Comparison of ENCODE assay signal across 27 cellular contexts in the genomic region with DNA sequence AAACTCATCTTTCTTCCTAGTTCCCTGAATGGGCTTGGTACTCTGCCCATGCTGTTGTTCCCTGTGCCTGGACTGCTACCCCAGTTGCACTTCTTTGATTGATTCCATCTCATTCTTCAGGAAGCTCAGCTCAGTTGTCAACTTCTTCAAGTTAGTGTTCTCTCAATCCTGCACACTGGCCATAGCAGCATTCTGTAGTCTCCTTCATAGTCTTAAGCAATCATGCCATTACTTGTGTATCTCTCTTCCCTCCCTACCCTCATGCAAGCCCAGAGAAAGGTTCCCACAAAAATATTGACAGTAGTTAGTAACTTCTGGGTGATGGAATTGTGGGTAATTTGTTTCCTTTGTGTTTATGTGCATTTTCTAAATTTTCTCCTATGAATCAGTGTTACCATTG. TPM values are rescaled to one million over a fixed set of nuclear protein-coding genes. Genes with fewer than 3 reads are reported as not detected.
DNase-seq lines count a peak whose midpoint lies in the region; ATAC-seq and TF ChIP-seq lines count a peak whose summit lies in the region.
"Had no signal": no experiment of that assay in that cellular context is flagged by ENCODE, and none has a peak within 500 bp of the region (broad histone marks: within the 10 kb centered on the region; RNA-seq: fewer than 3 reads in every experiment).

No MANE protein-coding gene starts in this region.

- H3K4me3 Mint-ChIP-seq in activated CD8-positive, alpha-beta memory T cell treated with anti-CD3 and anti-CD28 coated beads, Interleukin-2, amount 10 ng/mL, durations not matched to agents 7 days and 5 days: no peak overlapping the region
- peak overlapping the region in 6 of 8 donors; percentile 3 to 79 (median 52) for H3K4me3 Mint-ChIP-seq in CD4-positive, alpha-beta memory T cell
- H3K4me3 Mint-ChIP-seq in activated B cell treated with CpG ODN at 0.5 μM for 24 hours (no peak overlapping the region), naive B cell (peak overlapping the region in 6 of 8 donors; percentile 2 to 60 (median 38)), CD14-positive monocyte (no peak overlapping the region)
- H3K4me3 Mint-ChIP-seq: activated CD8-positive, alpha-beta T cell treated with anti-CD3 and anti-CD28 coated beads, Interleukin-2, amount 10 ng/mL, durations not matched to agents 7 days and 5 days; activated T-helper 1 cell treated with anti-CD3 and anti-CD28 coated beads, Interleukin-12 subunit alpha, Interleukin-12 subunit beta, Interleukin-2, Interleukin-4 antibody, amounts not matched to agents 30 ng/mL and 10 ng/mL and 1 ng/mL, durations not matched to agents 14 hours and 24 hours and 36 hours; nephron progenitor cell had no signal

- ATAC-seq in activated CD8-positive, alpha-beta memory T cell treated with anti-CD3 and anti-CD28 coated beads, Interleukin-2, amount 10 ng/mL, durations not matched to agents 7 days and 5 days: no peak
- no peak for ATAC-seq in activated B cell treated with CpG ODN at 0.5 μM for 24 hours (ENCODE audit: low read depth)
- ATAC-seq in naive B cell (ENCODE audit: low read depth in 2 of 2): no peak
- no peak for ATAC-seq in GM18519 (IDR thresholded peaks at IDR 0.05; ENCODE audit: low FRiP score, unreplicated experiment)
- ATAC-seq: activated CD8-positive, alpha-beta T cell treated with anti-CD3 and anti-CD28 coated beads, Interleukin-2, amount 10 ng/mL, durations not matched to agents 7 days and 5 days; gastrocnemius medialis; pancreas; right cardiac atrium; T-helper 17 cell had no signal

- H3K36me3 ChIP-seq in CD4-positive, alpha-beta memory T cell (ENCODE audit: insufficient read depth, low read length): no peaks in the 10 kb centered on the region
- H3K36me3 ChIP-seq in OCI-LY7 (ENCODE audit: insufficient read depth, low read length): no peaks in the 10 kb centered on the region
- H3K36me3 ChIP-seq: gastrocnemius medialis, left ventricle myocardium inferior, pancreas had no signal

- peaks cover 19% of the 10 kb centered on the region for H3K36me3 Mint-ChIP-seq in activated CD8-positive, alpha-beta memory T cell treated with anti-CD3 and anti-CD28 coated beads, Interleukin-2, amount 10 ng/mL, durations not matched to agents 7 days and 5 days
- H3K36me3 Mint-ChIP-seq in CD4-positive, alpha-beta memory T cell: peaks cover 6 to 12% of the 10 kb centered on the region in 2 donors
- H3K36me3 Mint-ChIP-seq in activated B cell treated with CpG ODN at 0.5 μM for 24 hours (ENCODE audit: low read depth): peaks cover 19% of the 10 kb centered on the region
- H3K36me3 Mint-ChIP-seq in naive B cell: peaks cover 7 to 9% of the 10 kb centered on the region in 2 donors
- H3K36me3 Mint-ChIP-seq in CD14-positive monocyte: peaks cover 6 to 11% of the 10 kb centered on the region in 2 donors

- CTCF ChIA-PET in activated CD8-positive, alpha-beta memory T cell treated with anti-CD3 and anti-CD28 coated beads, Interleukin-2, amount 10 ng/mL, durations not matched to agents 7 days and 5 days (lab: Charles Lee): no interaction called here
- CTCF ChIA-PET in CD4-positive, alpha-beta memory T cell (lab: Charles Lee; ENCODE audit: partially characterized antibody): no interaction called here
- CTCF ChIA-PET in activated B cell treated with CpG ODN at 0.5 μM for 24 hours (lab: Charles Lee) (no interaction called here), OCI-LY7 (lab: Charles Lee; ENCODE audit: unreplicated experiment) (no interaction called here)

- H3K27me3 ChIP-seq in CD4-positive, alpha-beta memory T cell (ENCODE audit: insufficient read depth, low read length): no peaks in the 10 kb centered on the region
- H3K27me3 ChIP-seq: gastrocnemius medialis, pancreas had no signal

- H3K9me3 Mint-ChIP-seq in activated CD8-positive, alpha-beta memory T cell treated with anti-CD3 and anti-CD28 coated beads, Interleukin-2, amount 10 ng/mL, durations not matched to agents 7 days and 5 days (ENCODE audit: low read depth): peaks cover 3% of the 10 kb centered on the region
- peaks cover 0 to 4% (median 0%) of the 10 kb centered on the region in 8 donors for H3K9me3 Mint-ChIP-seq in CD4-positive, alpha-beta memory T cell
- H3K9me3 Mint-ChIP-seq in activated B cell treated with CpG ODN at 0.5 μM for 24 hours: peaks cover 5% of the 10 kb centered on the region
- peaks cover 0 to 6% (median 3%) of the 10 kb centered on the region in 7 donors for H3K9me3 Mint-ChIP-seq in naive B cell
- H3K9me3 Mint-ChIP-seq in CD14-positive monocyte: peaks cover 0 to 8% (median 5%) of the 10 kb centered on the region in 7 donors

- H3K9me3 ChIP-seq in CD4-positive, alpha-beta memory T cell (ENCODE audit: control insufficient read depth in 1 of 2, low read length in 2 of 2): no peaks in the 10 kb centered on the region
- no peaks in the 10 kb centered on the region for H3K9me3 ChIP-seq in OCI-LY7 (ENCODE audit: low read length)
- H3K9me3 ChIP-seq: gastrocnemius medialis, left ventricle myocardium inferior, pancreas had no signal

- BruUV-seq in OCI-LY7 (replicated peaks; lab: Mats Ljungman, UMichigan): no TSS peak

- H3K79me2 ChIP-seq in OCI-LY7 (ENCODE audit: insufficient read depth, low read depth, low read length): peaks cover 84% of the 10 kb centered on the region

- H3K27ac ChIP-seq in CD4-positive, alpha-beta memory T cell (ENCODE audit: low read depth, low read length): no peak overlapping the region
- H3K27ac ChIP-seq in OCI-LY7 (ENCODE audit: low read depth, low read length, poor library complexity, severe bottlenecking): no peak overlapping the region
- H3K27ac ChIP-seq: gastrocnemius medialis, HL-60, left ventricle myocardium inferior, pancreas, RWPE1, SK-N-MC, VCaP had no signal

- no peaks in the 10 kb centered on the region for H3K27me3 Mint-ChIP-seq in activated CD8-positive, alpha-beta memory T cell treated with anti-CD3 and anti-CD28 coated beads, Interleukin-2, amount 10 ng/mL, durations not matched to agents 7 days and 5 days
- no peaks in the 10 kb centered on the region for H3K27me3 Mint-ChIP-seq in CD4-positive, alpha-beta memory T cell
- H3K27me3 Mint-ChIP-seq in activated B cell treated with CpG ODN at 0.5 μM for 24 hours: no peaks in the 10 kb centered on the region
- no peaks in the 10 kb centered on the region for H3K27me3 Mint-ChIP-seq in naive B cell
- peaks cover 0 to 2% (median 0%) of the 10 kb centered on the region in 3 donors for H3K27me3 Mint-ChIP-seq in CD14-positive monocyte (ENCODE audit: low read depth in 3 of 3)
- H3K27me3 Mint-ChIP-seq: T-helper 17 cell had no signal

- 0 out of 2 replicates have a peak, but pooled peaks cover 23% of the 10 kb centered on the region for H4K20me1 ChIP-seq in OCI-LY7 (ENCODE audit: insufficient read depth, low read length)

- H3K4me1 ChIP-seq in CD4-positive, alpha-beta memory T cell (ENCODE audit: insufficient read depth, low read length): peaks cover 47% of the 10 kb centered on the region
- peaks cover 9% of the 10 kb centered on the region for H3K4me1 ChIP-seq in OCI-LY7 (ENCODE audit: insufficient read depth, low read length, poor library complexity, severe bottlenecking)

- intact Hi-C loops in CD4-positive, alpha-beta memory T cell (cut with micrococcal nuclease): no loop called here
- intact Hi-C loops in activated B cell treated with CpG ODN at 0.5 μM for 24 hours (cut with micrococcal nuclease): loop anchor here (5.0 kb wide), 1 partner anchor 34 kb away; no protein-coding TSS in a partner anchor
- intact Hi-C loops in CD14-positive monocyte (cut with micrococcal nuclease): no loop called here
- intact Hi-C loops in OCI-LY7 (cut with micrococcal nuclease; ENCODE audit: unreplicated experiment): no loop called here

- POLR2A ChIA-PET in CD4-positive, alpha-beta memory T cell (lab: Charles Lee; ENCODE audit: partially characterized antibody): no interaction called here
- POLR2A ChIA-PET in activated B cell treated with CpG ODN at 0.5 μM for 24 hours (lab: Charles Lee): interaction anchor here (0.6 to 2.3 kb wide), 4 partner anchors 9 to 71 kb away, joined by 3 to 7 read pairs (median 6); no protein-coding TSS in a partner anchor
- POLR2A ChIA-PET in OCI-LY7 (lab: Charles Lee): interaction anchor here (0.6 to 1.9 kb wide), 3 partner anchors 17 to 1326 kb away, joined by 3 to 8 read pairs (median 3); no protein-coding TSS in a partner anchor

- no peak overlapping the region for H3K4me3 ChIP-seq in CD4-positive, alpha-beta memory T cell (ENCODE audit: low read length in 2 of 2)
- no peak overlapping the region for H3K4me3 ChIP-seq in OCI-LY7 (ENCODE audit: low read depth, low read length, poor library complexity, severe bottlenecking)
- H3K4me3 ChIP-seq: gastrocnemius medialis, left ventricle myocardium inferior, pancreas, SK-N-MC had no signal

- TF ChIP-seq CTCF in activated B cell treated with CpG ODN at 0.5 μM for 24 hours (IDR thresholded peaks at IDR 0.05): no peak
- no peak for TF ChIP-seq CTCF in CD14-positive monocyte (IDR thresholded peaks at IDR 0.05)
- no peak for TF ChIP-seq CTCF in OCI-LY7 (conservative IDR thresholded peaks at IDR 0.05; ENCODE audit: low read length)

- peak; percentile 37 for DNase-seq in activated CD8-positive, alpha-beta memory T cell treated with anti-CD3 and anti-CD28 coated beads for 24 hours
- DNase-seq in activated CD8-positive, alpha-beta memory T cell treated with anti-CD3 and anti-CD28 coated beads, Interleukin-2, amount 10 ng/mL, durations not matched to agents 7 days and 5 days: no peak
- no peak for DNase-seq in CD4-positive, alpha-beta memory T cell
- DNase-seq in activated B cell treated with CpG ODN at 0.5 μM for 24 hours: no peak
- no peak for DNase-seq in naive B cell
- no peak for DNase-seq in CD14-positive monocyte (ENCODE audit: low spot score)
- no peak for DNase-seq in OCI-LY7 (ENCODE audit: low spot score)
- DNase-seq: cortex of kidney; gastrocnemius medialis; hippocampal formation; left ventricle myocardium inferior; NCI-H1048; NCI-H187; NCI-H69; nephron progenitor cell; pancreas; right cardiac atrium; stimulated activated CD4-positive, alpha-beta T cell treated with anti-CD3 and anti-CD28 coated beads, Interleukin-4, amount 100 ng/mL, for 4 hours; stimulated activated naive CD4-positive, alpha-beta T cell; T-helper 17 cell had no signal

- no peak overlapping the region for H3K4me2 ChIP-seq in OCI-LY7 (ENCODE audit: low read length)

- H2AFZ ChIP-seq in OCI-LY7 (ENCODE audit: low read length): no peak overlapping the region

- no peaks in the 10 kb centered on the region for H3K9me2 ChIP-seq in OCI-LY7 (ENCODE audit: insufficient read depth, low read length)

- H3K27ac Mint-ChIP-seq in activated CD8-positive, alpha-beta memory T cell treated with anti-CD3 and anti-CD28 coated beads, Interleukin-2, amount 10 ng/mL, durations not matched to agents 7 days and 5 days: no peak overlapping the region
- peak overlapping the region; percentile 6 to 84 (median 79) for H3K27ac Mint-ChIP-seq in CD4-positive, alpha-beta memory T cell
- peak overlapping the region; percentile 7 for H3K27ac Mint-ChIP-seq in activated B cell treated with CpG ODN at 0.5 μM for 24 hours
- H3K27ac Mint-ChIP-seq in naive B cell: peak overlapping the region; percentile 16 to 79 (median 61)
- H3K27ac Mint-ChIP-seq in CD14-positive monocyte: peak overlapping the region in 2 of 7 donors; percentile 41 to 47
- H3K27ac Mint-ChIP-seq: activated CD8-positive, alpha-beta T cell treated with anti-CD3 and anti-CD28 coated beads, Interleukin-2, amount 10 ng/mL, durations not matched to agents 7 days and 5 days; activated T-helper 1 cell treated with anti-CD3 and anti-CD28 coated beads, Interleukin-12 subunit alpha, Interleukin-12 subunit beta, Interleukin-2, Interleukin-4 antibody, amounts not matched to agents 30 ng/mL and 10 ng/mL and 1 ng/mL, durations not matched to agents 14 hours and 24 hours and 36 hours; nephron progenitor cell had no signal

- H3K4me1 Mint-ChIP-seq in activated CD8-positive, alpha-beta memory T cell treated with anti-CD3 and anti-CD28 coated beads, Interleukin-2, amount 10 ng/mL, durations not matched to agents 7 days and 5 days: peaks cover 34% of the 10 kb centered on the region
- H3K4me1 Mint-ChIP-seq in CD4-positive, alpha-beta memory T cell: peaks cover 43 to 77% (median 61%) of the 10 kb centered on the region in 4 donors
- H3K4me1 Mint-ChIP-seq in activated B cell treated with CpG ODN at 0.5 μM for 24 hours (peaks cover 74% of the 10 kb centered on the region), naive B cell (peaks cover 59 to 80% (median 79%) of the 10 kb centered on the region in 3 donors), CD14-positive monocyte (peaks cover 53% of the 10 kb centered on the region)

RNA-seq across cellular contexts. Expression of a gene that starts 5.5 kb away (rescaled TPM):
- 10 to 100 TPM; 31.5 to 57.8 TPM for total RNA-seq in activated CD8-positive, alpha-beta memory T cell treated with anti-CD3 and anti-CD28 coated beads, Interleukin-2, amount 10 ng/mL, durations not matched to agents 7 days and 5 days
- total RNA-seq in CD4-positive, alpha-beta memory T cell: 10 to 100 TPM; 80.5 to 90.7 TPM
- polyA plus RNA-seq in CD4-positive, alpha-beta memory T cell: 10 to 100 TPM; 36.3 to 37.1 TPM
- total RNA-seq in activated B cell treated with CpG ODN at 0.5 μM for 24 hours (90.7 and 113 TPM in 2 replicates), OCI-LY7 (2022) (60.2 and 60.3 TPM in 2 replicates)
- polyA plus RNA-seq in naive B cell (ENCODE audit: low read depth in 6 of 6) (10 to 100 TPM; 54.5 to 83.5 (median 68.2) TPM), CD14-positive monocyte (10 to 100 TPM; 15.2 to 17.1 TPM)
- total RNA-seq in OCI-LY7 (2014; rRNA removed; shearing (Covaris generic)): 51.5 and 57.9 TPM in 2 replicates

Comparison
In these comparisons a context has a peak if more than half of its experiments do, and no peak if none do; other contexts are left out.
1. H3K4me3 Mint-ChIP-seq: peak in CD4-positive, alpha-beta memory T cell (6 of 8) and naive B cell (6 of 8); none in activated CD8-positive, alpha-beta memory T cell treated with anti-CD3 and anti-CD28 coated beads, Interleukin-2, amount 10 ng/mL, durations not matched to agents 7 days and 5 days (single experiment), activated B cell treated with CpG ODN at 0.5 μM for 24 hours (single experiment) and CD14-positive monocyte (0 of 2).